Comparison of ENCODE assay signal across 1 cellular context in genomic region chr4:69169171-69169570, GRCh38. TPM values are rescaled to one million over a fixed set of nuclear protein-coding genes. Genes with fewer than 3 reads are reported as not detected.
"Had no signal": no experiment of that assay in that cellular context is flagged by ENCODE, and none has a peak within 500 bp of the region (broad histone marks: within the 10 kb centered on the region; RNA-seq: fewer than 3 reads in every experiment).

No MANE protein-coding gene starts in this region.

RNA-seq across cellular contexts. Expression of gene UGT2B11, which starts 45.4 kb away (rescaled TPM):
- total RNA-seq: GM12878 had no signal
- polyA plus RNA-seq: GM12878 had no signal
